28 cellular contexts compared by ENCODE assay signal in genomic region chr6:23735151-23735550, GRCh38.
"Had no signal": no experiment of that assay in that cellular context is flagged by ENCODE, and none has a peak within 500 bp of the region (broad histone marks: within the 10 kb centered on the region; RNA-seq: fewer than 3 reads in every experiment).

No MANE protein-coding gene starts in this region.

- H3K36me3 ChIP-seq: adrenal gland, cardiac muscle cell, colonic mucosa, heart left ventricle, pancreas, spleen, suprapubic skin, tibial nerve had no signal

- DNase-seq: activated CD4-positive, alpha-beta T cell treated with anti-CD3 and anti-CD28 coated beads for 48 hours; activated CD4-positive, alpha-beta T cell treated with anti-CD3 and anti-CD28 coated beads, Interleukin-2, amount 50 U/mL, for 48 hours; activated CD8-positive, alpha-beta memory T cell treated with anti-CD3 and anti-CD28 coated beads for 24 hours; activated effector memory CD4-positive, alpha-beta T cell treated with Interleukin-2 at 50 U/mL for 16 hours; activated naive CD4-positive, alpha-beta T cell treated with Interleukin-2 at 50 U/mL for 16 hours; adrenal gland; aorta; body of pancreas; cerebellar nuclear complex; colonic mucosa; dorsolateral prefrontal cortex; effector memory CD4-positive, alpha-beta T cell; erythroblast; heart left ventricle; hypothalamus; immature natural killer cell; kidney; mesenchymal stem cell; naive thymus-derived CD8-positive, alpha-beta T cell; nucleus accumbens; pancreas; psoas muscle; spleen; stimulated activated naive CD4-positive, alpha-beta T cell had no signal

- FAIRE-seq: kidney, pancreas had no signal

- ATAC-seq: body of pancreas; heart left ventricle; naive thymus-derived CD8-positive, alpha-beta T cell; pancreas; psoas muscle had no signal

- H3K27ac ChIP-seq: adrenal gland, body of pancreas, cardiac muscle cell, colonic mucosa, dorsolateral prefrontal cortex, heart left ventricle, pancreas, psoas muscle, spleen, suprapubic skin, tibial nerve, VCaP had no signal

- H3K27me3 ChIP-seq: adrenal gland, body of pancreas, cardiac muscle cell, colonic mucosa, dorsolateral prefrontal cortex, heart left ventricle, pancreas, spleen, suprapubic skin, tibial nerve had no signal

- H3K9me3 ChIP-seq: adrenal gland, body of pancreas, colonic mucosa, heart left ventricle, pancreas, psoas muscle, suprapubic skin, tibial nerve had no signal

- H3K4me3 ChIP-seq: adrenal gland, body of pancreas, cardiac muscle cell, colonic mucosa, heart left ventricle, pancreas, psoas muscle, spleen, suprapubic skin, tibial nerve had no signal

- H3K4me1 ChIP-seq: adrenal gland, body of pancreas, colonic mucosa, heart left ventricle, pancreas, psoas muscle, spleen, suprapubic skin had no signal
